19 cellular contexts compared by ENCODE assay signal in the genomic region with DNA sequence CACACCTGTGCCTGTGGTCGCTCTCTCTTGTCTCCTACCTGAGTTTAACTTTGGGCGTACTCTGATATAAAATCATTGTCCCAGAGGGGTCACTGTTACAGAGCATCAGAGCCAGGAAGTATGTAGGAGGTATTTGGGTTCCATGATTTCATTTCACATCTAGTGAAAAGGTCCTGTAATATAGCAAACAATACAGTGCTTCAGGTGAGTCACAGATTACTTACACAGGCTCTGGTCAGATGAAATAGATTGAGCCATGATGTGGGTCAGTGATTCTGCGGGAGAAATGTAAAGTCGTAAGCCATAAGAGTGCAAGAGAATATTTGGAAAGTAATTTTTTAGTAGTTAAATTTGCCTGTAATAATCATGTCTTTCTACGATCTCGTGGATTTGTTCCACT.
DNase-seq lines count a peak whose midpoint lies in the region; ATAC-seq and TF ChIP-seq lines count a peak whose summit lies in the region.
"Had no signal": no experiment of that assay in that cellular context is flagged by ENCODE, and none has a peak within 500 bp of the region (broad histone marks: within the 10 kb centered on the region; RNA-seq: fewer than 3 reads in every experiment).

No MANE protein-coding gene starts in this region.

- no peak overlapping the region; the same call in 1 of the 2 replicates for H3K23ac ChIP-seq in IMR-90 (ENCODE audit: low read depth, low read length)
- H3K23ac ChIP-seq in trophoblast cell (ENCODE audit: low read length): no peak overlapping the region

- H3K79me2 ChIP-seq in trophoblast cell (ENCODE audit: control insufficient read depth, insufficient read depth, low read length, poor library complexity): no peaks in the 10 kb centered on the region

- H4K12ac ChIP-seq in trophoblast cell (ENCODE audit: low read depth, low read length): no peak overlapping the region

- CTCF ChIA-PET in Calu3 (lab: Charles Lee): no interaction called here
- CTCF ChIA-PET in IMR-90 (lab: Yijun Ruan, JAX): no interaction called here

- dilution Hi-C loops in IMR-90 (cut with HindIII; ENCODE audit: low sequenced_read_pairs, unreplicated experiment): no loop called here

- no peaks in the 10 kb centered on the region for H4K20me1 ChIP-seq in IMR-90 (ENCODE audit: insufficient read depth, low read length)
- H4K20me1 ChIP-seq: BLaER1 had no signal

- H3K4me3 Mint-ChIP-seq in Calu3 (ENCODE audit: low read depth, unreplicated experiment) (no peak overlapping the region), endodermal cell (no peak overlapping the region)
- H3K4me3 Mint-ChIP-seq: CD4-positive, alpha-beta T cell; H9 had no signal

- H3K4me3 ChIP-seq in IMR-90 (ENCODE audit: insufficient read depth, low read depth, low read length): no peak overlapping the region
- H3K4me3 ChIP-seq in SJSA1: no peak overlapping the region
- no peak overlapping the region for H3K4me3 ChIP-seq in trophoblast cell (ENCODE audit: low read depth, low read length)
- no peak overlapping the region for H3K4me3 ChIP-seq in BE2C (ENCODE audit: low read depth, low read length)
- no peak overlapping the region for H3K4me3 ChIP-seq in endodermal cell (ENCODE audit: low read length)
- H3K4me3 ChIP-seq: BLaER1 had no signal

- no peak overlapping the region for H2AFZ ChIP-seq in IMR-90 (replicated peaks; ENCODE audit: low read length, poor library complexity)
- H2AFZ ChIP-seq in trophoblast cell (ENCODE audit: insufficient read depth, low read length, poor library complexity): no peak overlapping the region

- H3K9me3 Mint-ChIP-seq in Calu3 (ENCODE audit: low read depth, unreplicated experiment) (peaks cover 2% of the 10 kb centered on the region), endodermal cell (peaks cover 5% of the 10 kb centered on the region)
- H3K9me3 Mint-ChIP-seq: CD4-positive, alpha-beta T cell; H9 had no signal

- TF ChIP-seq POLR2A in IMR-90 (IDR thresholded peaks at IDR 0.05; ENCODE audit: low read depth, low read length): no peak

- H3K79me1 ChIP-seq in IMR-90 (ENCODE audit: low read depth in 1 of 2, low read length in 2 of 2) (0 out of 4 replicates have a peak, but pooled peaks cover 0 to 3% of the 10 kb centered on the region in 2 experiments), trophoblast cell (ENCODE audit: low read length) (peaks cover 2% of the 10 kb centered on the region)

- H3K4me1 ChIP-seq in IMR-90 (ENCODE audit: control insufficient read depth, insufficient read depth, low read length) (peaks cover 3% of the 10 kb centered on the region; the same call in 1 of the 2 replicates), SJSA1 (replicated peaks) (peaks cover 30% of the 10 kb centered on the region), trophoblast cell (ENCODE audit: control insufficient read depth in 1 of 2, insufficient read depth in 2 of 2, low read length in 2 of 2) (peaks cover 2 to 5% of the 10 kb centered on the region in 2 experiments), BE2C (no peaks in the 10 kb centered on the region), endodermal cell (ENCODE audit: control insufficient read depth, insufficient read depth, low read length) (no peaks in the 10 kb centered on the region)
- H3K4me1 ChIP-seq: BLaER1 had no signal

- H2BK120ac ChIP-seq in IMR-90 (ENCODE audit: low read depth, low read length): peak overlapping the region; percentile 87
- no peak overlapping the region for H2BK120ac ChIP-seq in trophoblast cell (ENCODE audit: insufficient read depth, low read length, poor library complexity)

- peak overlapping the region; percentile 99 for H2AK5ac ChIP-seq in IMR-90 (ENCODE audit: low read depth, low read length)
- no peak overlapping the region for H2AK5ac ChIP-seq in trophoblast cell (ENCODE audit: low read length)

- H3K9me1 ChIP-seq in IMR-90 (ENCODE audit: insufficient read depth, low read length): 0 out of 2 replicates have a peak, but pooled peaks cover 3% of the 10 kb centered on the region

- no peak overlapping the region; the same call in 1 of the 2 replicates for H3K27ac ChIP-seq in IMR-90 (ENCODE audit: insufficient read depth, low read length)
- peak overlapping the region; percentile 94 for H3K27ac ChIP-seq in SJSA1
- H3K27ac ChIP-seq in trophoblast cell (ENCODE audit: low read depth, low read length): no peak overlapping the region
- H3K27ac ChIP-seq in endodermal cell (ENCODE audit: low read depth, low read length): no peak overlapping the region
- H3K27ac ChIP-seq: BLaER1, KMS-11 had no signal

- H4K8ac ChIP-seq in IMR-90 (ENCODE audit: low read depth in 2 of 2, low read length in 2 of 2) (peak overlapping the region in 1 of 2 experiments; percentile 46; a peak in 1 of 4 replicates), trophoblast cell (ENCODE audit: low read depth, low read length) (no peak overlapping the region)

- H3K27me3 Mint-ChIP-seq in Calu3 (ENCODE audit: unreplicated experiment) (no peaks in the 10 kb centered on the region), endodermal cell (ENCODE audit: insufficient read depth) (no peaks in the 10 kb centered on the region)

- WGBS in IMR-90 (ENCODE audit: extremely low coverage in 2 of 2, insufficient read length in 1 of 2), 2 experiments: no CpG with 5 or more reads among the region's 6 CpGs
- WGBS in trophoblast cell (ENCODE audit: extremely low coverage, insufficient coverage, insufficient read length): no CpG with 5 or more reads among the region's 6 CpGs
- whole genome bisulfite sequencing in endodermal cell (ENCODE audit: insufficient coverage in 1 of 2, insufficient read length in 1 of 2), 2 experiments: 97 to 100% methylated on average over 2 to 6 of the region's 6 CpGs

- DNase-seq in Calu3 (no peak), IMR-90 (no peak), SJSA1 (ENCODE audit: low read depth in 1 of 2, low spot score in 2 of 2) (no peak), trophoblast cell (peak; percentile 48 to 74), BE2C (no peak), NCI-H1105 (lab: John Stamatoyannopoulos, UW) (no peak), endodermal cell (no peak)
- DNase-seq: CD4-positive, alpha-beta T cell; COR-L47; DMS 273 treated with DMSO at 0.1 percent for 48 hours; H9; MV-4-11; NCI-H1694 treated with DMSO at 0.1 percent for 48 hours; NCI-H446; NCI-H526 treated with DMSO at 0.1 percent for 48 hours; OCI-M1; T-helper 1 cell had no signal

- no peaks in the 10 kb centered on the region for H3K36me3 ChIP-seq in IMR-90 (ENCODE audit: control insufficient read depth, insufficient read depth, low read length)
- H3K36me3 ChIP-seq in SJSA1: no peaks in the 10 kb centered on the region; the same call in none of the 2 replicates
- peaks cover 1 to 2% of the 10 kb centered on the region in 2 experiments for H3K36me3 ChIP-seq in trophoblast cell (ENCODE audit: control insufficient read depth in 1 of 2, insufficient read depth in 2 of 2, low read length in 2 of 2)
- H3K36me3 ChIP-seq in BE2C: no peaks in the 10 kb centered on the region
- peaks cover 6% of the 10 kb centered on the region for H3K36me3 ChIP-seq in endodermal cell (ENCODE audit: control insufficient read depth, insufficient read depth, low read length)
- H3K36me3 ChIP-seq: BLaER1 had no signal

- peak overlapping the region; percentile 5 for H3K27ac Mint-ChIP-seq in Calu3 (ENCODE audit: unreplicated experiment)
- no peak overlapping the region for H3K27ac Mint-ChIP-seq in endodermal cell
- H3K27ac Mint-ChIP-seq: CD4-positive, alpha-beta T cell; H9 had no signal

- H3K4me2 ChIP-seq in IMR-90 (ENCODE audit: low read depth, low read length): no peak overlapping the region
- no peak overlapping the region for H3K4me2 ChIP-seq in trophoblast cell (ENCODE audit: low read length)
- H3K4me2 ChIP-seq: BLaER1, KMS-11 had no signal

- H3K4ac ChIP-seq in IMR-90 (ENCODE audit: low read depth, low read length): peak overlapping the region; percentile 89
- no peak overlapping the region for H3K4ac ChIP-seq in trophoblast cell (ENCODE audit: low read depth, low read length)

- TF ChIP-seq RAD21 in IMR-90 (IDR thresholded peaks at IDR 0.05; ENCODE audit: low read length): no peak

- H3K14ac ChIP-seq in IMR-90 (replicated peaks; ENCODE audit: low read depth, low read length): peak overlapping the region; percentile 77; the same call in 1 of the 2 replicates
- no peak overlapping the region for H3K14ac ChIP-seq in trophoblast cell (ENCODE audit: low read length)

- no peak overlapping the region for H2BK12ac ChIP-seq in trophoblast cell (ENCODE audit: low read length)

- H4K91ac ChIP-seq in IMR-90 (ENCODE audit: insufficient read depth, low read depth, low read length) (peak overlapping the region; percentile 85), trophoblast cell (ENCODE audit: low read depth, low read length) (peak overlapping the region; percentile 77)

- BruUV-seq in Calu3 (replicated peaks; lab: Mats Ljungman, UMichigan) (no TSS peak), IMR-90 (replicated peaks; lab: Mats Ljungman, UMichigan) (no TSS peak)

- H3K4me1 Mint-ChIP-seq in Calu3 (ENCODE audit: low read depth, unreplicated experiment) (peaks cover 41% of the 10 kb centered on the region), endodermal cell (peaks cover 17% of the 10 kb centered on the region)

- peak overlapping the region; percentile 96 for H2BK15ac ChIP-seq in IMR-90 (ENCODE audit: low read depth, low read length)

- H3K56ac ChIP-seq in IMR-90 (ENCODE audit: extremely low read depth, insufficient read depth, low read length): no peak overlapping the region

- H3K18ac ChIP-seq in IMR-90 (ENCODE audit: low read depth, low read length): no peak overlapping the region
- no peak overlapping the region for H3K18ac ChIP-seq in trophoblast cell (ENCODE audit: low read length)

- H3K27me3 ChIP-seq in IMR-90 (ENCODE audit: control insufficient read depth, insufficient read depth, low read length) (no peaks in the 10 kb centered on the region), SJSA1 (replicated peaks) (no peaks in the 10 kb centered on the region), trophoblast cell (ENCODE audit: insufficient read depth, low read length) (no peaks in the 10 kb centered on the region), BE2C (no peaks in the 10 kb centered on the region), endodermal cell (ENCODE audit: control insufficient read depth, insufficient read depth, low read length, poor library complexity, severe bottlenecking) (no peaks in the 10 kb centered on the region)
- H3K27me3 ChIP-seq: BLaER1 had no signal

- H3K9ac ChIP-seq in IMR-90 (ENCODE audit: low read depth, low read length) (no peak overlapping the region), trophoblast cell (ENCODE audit: low read length) (no peak overlapping the region), endodermal cell (ENCODE audit: extremely low read depth, low read length, poor library complexity, severe bottlenecking) (no peak overlapping the region)
- H3K9ac ChIP-seq: BLaER1, KMS-11 had no signal

- H2BK5ac ChIP-seq in IMR-90 (ENCODE audit: low read depth, low read length, poor library complexity, severe bottlenecking) (peak overlapping the region; percentile 68), trophoblast cell (ENCODE audit: low read depth, low read length, poor library complexity) (no peak overlapping the region)

- H3K9me3 ChIP-seq in IMR-90 (ENCODE audit: control insufficient read depth, insufficient read depth, low read length) (no peaks in the 10 kb centered on the region), SJSA1 (replicated peaks) (peaks cover 12% of the 10 kb centered on the region), trophoblast cell (ENCODE audit: insufficient read depth, low read depth, low read length) (no peaks in the 10 kb centered on the region), BE2C (no peaks in the 10 kb centered on the region), endodermal cell (ENCODE audit: control insufficient read depth, low read length) (peaks cover 10% of the 10 kb centered on the region)

- H2AK9ac ChIP-seq in IMR-90 (replicated peaks; ENCODE audit: low read depth, low read length, poor library complexity): peak overlapping the region; percentile 77

- peak overlapping the region; percentile 96 for H2BK20ac ChIP-seq in IMR-90 (ENCODE audit: low read depth, low read length)

- POLR2A ChIA-PET in IMR-90 (lab: Charles Lee; ENCODE audit: unreplicated experiment): no interaction called here

- H3K36me3 Mint-ChIP-seq in Calu3 (ENCODE audit: insufficient read depth, unreplicated experiment) (peaks cover 7% of the 10 kb centered on the region), endodermal cell (ENCODE audit: low read depth) (no peaks in the 10 kb centered on the region)

- TF ChIP-seq CTCF in Calu3 (IDR thresholded peaks at IDR 0.05; ENCODE audit: unreplicated experiment) (no peak), IMR-90 (conservative IDR thresholded peaks at IDR 0.05; ENCODE audit: low read depth, low read length) (no peak), BE2C (IDR thresholded peaks at IDR 0.05; ENCODE audit: low read depth, low read length) (no peak), endodermal cell (conservative IDR thresholded peaks at IDR 0.05) (no peak)

- ATAC-seq in IMR-90 (ENCODE audit: low read depth): no peak

- intact Hi-C loops in Calu3 (cut with micrococcal nuclease; ENCODE audit: unreplicated experiment) (loop anchor here (5.0 kb wide), 1 partner anchor 63 kb away; no protein-coding TSS in a partner anchor), IMR-90 (cut with micrococcal nuclease) (no loop called here)

- no peak overlapping the region for H4K5ac ChIP-seq in IMR-90 (ENCODE audit: low read depth, low read length)

- in situ Hi-C loops in IMR-90 (cut with MboI; ENCODE audit: low sequenced_read_pairs): no loop called here

Comparison
In these comparisons a context has a peak if more than half of its experiments do, and no peak if none do; other contexts are left out.
1. DNase-seq: peak in trophoblast cell (2 of 2); none in Calu3 (single experiment), IMR-90 (single experiment), SJSA1 (0 of 2), BE2C (single experiment), NCI-H1105 (single experiment) and endodermal cell (single experiment).